9 cellular contexts compared by ENCODE assay signal in the genomic region with DNA sequence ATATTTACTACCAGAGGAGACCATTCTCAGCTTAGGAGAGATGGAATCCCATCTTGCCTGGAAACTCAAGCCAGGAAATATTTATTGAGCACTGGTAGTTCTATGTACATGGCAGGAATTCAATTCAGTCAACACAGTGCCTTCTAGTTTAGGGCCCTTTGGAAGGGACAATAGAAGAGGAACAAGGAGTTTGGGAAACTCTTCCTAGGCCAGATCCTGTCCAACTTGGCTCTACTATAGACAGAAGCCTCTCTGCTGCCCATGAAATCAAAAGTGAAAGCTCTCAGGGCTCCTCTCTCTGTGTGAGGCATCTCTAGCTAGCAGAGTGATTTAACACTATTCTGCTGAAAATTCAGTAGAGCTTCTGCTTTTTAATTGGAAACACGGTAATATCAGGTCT.
A peak's percentile ranks its signal among the peaks of the same experiment; 100 is the strongest.
DNase-seq lines count a peak whose midpoint lies in the region; ATAC-seq lines count a peak whose summit lies in the region.
"Had no signal": no experiment of that assay in that cellular context is flagged by ENCODE, and none has a peak within 500 bp of the region (broad histone marks: within the 10 kb centered on the region; RNA-seq: fewer than 3 reads in every experiment).

No MANE protein-coding gene starts in this region.

- no peaks in the 10 kb centered on the region for H3K36me3 ChIP-seq in mesendoderm (ENCODE audit: control insufficient read depth, insufficient read depth, low read length)

- H3K27me3 Mint-ChIP-seq in activated CD8-positive, alpha-beta memory T cell treated with anti-CD3 and anti-CD28 coated beads, Interleukin-2, amount 10 ng/mL, durations not matched to agents 7 days and 5 days = no peaks in the 10 kb centered on the region
- H3K27me3 Mint-ChIP-seq: naive B cell had no signal

- H2BK5ac ChIP-seq in mesendoderm (ENCODE audit: low read length) = no peak overlapping the region

- H3K36me3 Mint-ChIP-seq in activated CD8-positive, alpha-beta memory T cell treated with anti-CD3 and anti-CD28 coated beads, Interleukin-2, amount 10 ng/mL, durations not matched to agents 7 days and 5 days = no peaks in the 10 kb centered on the region
- H3K36me3 Mint-ChIP-seq: naive B cell had no signal

- no peak overlapping the region for H3K4me3 Mint-ChIP-seq in activated CD8-positive, alpha-beta memory T cell treated with anti-CD3 and anti-CD28 coated beads, Interleukin-2, amount 10 ng/mL, durations not matched to agents 7 days and 5 days
- H3K4me3 Mint-ChIP-seq: naive B cell had no signal

- H3K4me1 ChIP-seq in mesendoderm (ENCODE audit: control insufficient read depth, low read depth, low read length) = peaks cover 3% of the 10 kb centered on the region

- H4K5ac ChIP-seq in mesendoderm (ENCODE audit: low read length) = no peak overlapping the region

- WGBS in mesendoderm (ENCODE audit: extremely low coverage, insufficient coverage, low lambda C conversion rate) = no CpG with 5 or more reads among the region's 1 CpG

- H2BK120ac ChIP-seq in mesendoderm (ENCODE audit: low read depth, low read length) = no peak overlapping the region

- no peak overlapping the region for H3K4me3 ChIP-seq in mesendoderm (ENCODE audit: low read length)

- CTCF ChIA-PET in activated CD8-positive, alpha-beta memory T cell treated with anti-CD3 and anti-CD28 coated beads, Interleukin-2, amount 10 ng/mL, durations not matched to agents 7 days and 5 days (lab: Charles Lee) = no interaction called here

- H3K27me3 ChIP-seq in mesendoderm (ENCODE audit: insufficient read depth, low read length, poor library complexity) = no peaks in the 10 kb centered on the region

- no peak overlapping the region for H3K23ac ChIP-seq in mesendoderm (ENCODE audit: low read length)

- no peak overlapping the region for H3K56ac ChIP-seq in mesendoderm (ENCODE audit: low read length)

- H2BK15ac ChIP-seq in mesendoderm (replicated peaks; ENCODE audit: low read depth) = no peak overlapping the region

- no peak overlapping the region for H3K27ac ChIP-seq in mesendoderm (ENCODE audit: low read depth, low read length)

- peaks cover 2% of the 10 kb centered on the region for H3K9me3 Mint-ChIP-seq in activated CD8-positive, alpha-beta memory T cell treated with anti-CD3 and anti-CD28 coated beads, Interleukin-2, amount 10 ng/mL, durations not matched to agents 7 days and 5 days (ENCODE audit: low read depth)

- H3K4ac ChIP-seq in mesendoderm (ENCODE audit: low read depth, low read length) = no peak overlapping the region

- H2AK5ac ChIP-seq in mesendoderm (ENCODE audit: low read length) = no peak overlapping the region

- DNase-seq in medulla oblongata (ENCODE audit: extremely low spot score) (peak; percentile 60), activated gamma-delta T cell (lab: John Stamatoyannopoulos, UW) (no peak), mesendoderm (no peak), DMS153 (lab: John Stamatoyannopoulos, UW) (no peak)
- DNase-seq in activated CD8-positive, alpha-beta memory T cell treated with anti-CD3 and anti-CD28 coated beads, Interleukin-2, amount 10 ng/mL, durations not matched to agents 7 days and 5 days = no peak
- DNase-seq: naive B cell had no signal

- no peak overlapping the region for H3K18ac ChIP-seq in mesendoderm (ENCODE audit: low read length)

- no peak overlapping the region for H3K9ac ChIP-seq in mesendoderm (ENCODE audit: low read length)

- no peak overlapping the region for H4K8ac ChIP-seq in mesendoderm (ENCODE audit: low read depth, low read length)

- no peaks in the 10 kb centered on the region for H3K79me2 ChIP-seq in mesendoderm (ENCODE audit: control insufficient read depth, insufficient read depth, low read length)

- ATAC-seq in GM18858 (IDR thresholded peaks at IDR 0.05; ENCODE audit: unreplicated experiment) (peak; percentile 92), GM21576 (IDR thresholded peaks at IDR 0.05; ENCODE audit: unreplicated experiment) (peak; percentile 93), HG03439 (IDR thresholded peaks at IDR 0.05; ENCODE audit: unreplicated experiment) (peak; percentile 96)
- no peak for ATAC-seq in activated CD8-positive, alpha-beta memory T cell treated with anti-CD3 and anti-CD28 coated beads, Interleukin-2, amount 10 ng/mL, durations not matched to agents 7 days and 5 days

- H3K27ac Mint-ChIP-seq in activated CD8-positive, alpha-beta memory T cell treated with anti-CD3 and anti-CD28 coated beads, Interleukin-2, amount 10 ng/mL, durations not matched to agents 7 days and 5 days = no peak overlapping the region

- no peak overlapping the region for H3K4me2 ChIP-seq in mesendoderm (ENCODE audit: low read length)

- no peaks in the 10 kb centered on the region for H3K79me1 ChIP-seq in mesendoderm (ENCODE audit: low read length)

- H3K4me1 Mint-ChIP-seq in activated CD8-positive, alpha-beta memory T cell treated with anti-CD3 and anti-CD28 coated beads, Interleukin-2, amount 10 ng/mL, durations not matched to agents 7 days and 5 days = no peaks in the 10 kb centered on the region
- H3K4me1 Mint-ChIP-seq: naive B cell had no signal
